Comparison of ENCODE assay signal across 1 cellular context in the genomic region with DNA sequence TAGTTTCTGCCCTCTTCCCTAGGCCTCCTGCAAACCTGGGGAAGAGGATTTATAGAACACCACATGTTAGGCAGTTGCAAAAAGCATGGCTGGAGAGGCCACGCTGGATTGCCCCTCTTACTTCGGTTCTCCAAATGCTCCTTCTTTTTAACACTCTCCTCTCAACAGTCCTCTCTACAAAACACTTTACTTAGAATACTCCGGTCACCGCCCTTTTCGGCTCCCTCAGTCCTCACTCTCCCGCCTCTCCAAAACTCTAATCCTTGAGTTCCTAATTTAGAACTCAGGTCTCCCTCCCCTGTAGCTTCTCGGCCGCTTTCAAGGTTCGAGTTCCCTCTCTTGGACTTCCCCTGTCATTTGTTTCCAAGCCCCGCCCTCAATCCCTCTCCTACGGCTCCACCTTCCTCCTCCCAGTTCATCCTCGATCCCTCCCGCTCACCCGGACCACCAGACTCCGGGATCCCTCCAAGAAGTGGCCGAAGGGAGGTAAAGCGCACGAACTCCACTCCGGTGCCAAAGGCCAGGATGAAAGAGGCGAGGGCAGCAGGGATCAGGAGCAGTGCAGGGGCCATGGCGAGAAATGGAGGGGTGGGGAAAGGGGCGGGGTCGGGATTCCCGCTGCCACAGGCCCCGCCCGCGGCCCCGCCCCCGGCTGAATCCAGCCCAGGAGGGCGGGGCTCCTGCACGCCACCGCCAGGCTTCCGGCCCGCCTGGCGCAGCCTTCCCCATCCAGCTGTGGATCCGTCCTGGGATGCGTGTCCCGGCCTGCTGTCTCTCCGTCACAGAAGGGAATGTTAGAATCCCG.
TF ChIP-seq lines count a peak whose summit lies in the region.

A gene with protein sequence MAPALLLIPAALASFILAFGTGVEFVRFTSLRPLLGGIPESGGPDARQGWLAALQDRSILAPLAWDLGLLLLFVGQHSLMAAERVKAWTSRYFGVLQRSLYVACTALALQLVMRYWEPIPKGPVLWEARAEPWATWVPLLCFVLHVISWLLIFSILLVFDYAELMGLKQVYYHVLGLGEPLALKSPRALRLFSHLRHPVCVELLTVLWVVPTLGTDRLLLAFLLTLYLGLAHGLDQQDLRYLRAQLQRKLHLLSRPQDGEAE (minus strand): TSS at position 582 of the 805 bp plus-strand sequence. CDS start 10 bp downstream, at position 572.

TF ChIP-seq in HepG2, 621 proteins besides CTCF, POLR2A, EP300 and RAD21 (continued from another document and continues in another):
- TF ChIP-seq RFX3 (CRISPR knock-in tag; IDR thresholded peaks at IDR 0.05) (no peak), TRIM24 (CRISPR knock-in tag; IDR thresholded peaks at IDR 0.05) (no peak), NCOR1 (IDR thresholded peaks at IDR 0.05; ENCODE audit: borderline replicate concordance, low read length) (no peak), ZNF816 (CRISPR knock-in tag; IDR thresholded peaks at IDR 0.05; ENCODE audit: borderline replicate concordance) (no peak), PCBP1 (IDR thresholded peaks at IDR 0.05; ENCODE audit: borderline replicate concordance, low read depth, low read length) (no peak), IRX3 (CRISPR knock-in tag; IDR thresholded peaks at IDR 0.05; ENCODE audit: borderline replicate concordance, low read depth) (no peak), HOXA5 (CRISPR knock-in tag; IDR thresholded peaks at IDR 0.05) (peak; percentile 55; the same call in 1 of the 2 replicates), HNRNPLL (IDR thresholded peaks at IDR 0.05; ENCODE audit: low read depth, low read length, poor library complexity, severe bottlenecking) (peak; percentile 75), ZNF10 (CRISPR knock-in tag; IDR thresholded peaks at IDR 0.05; ENCODE audit: borderline replicate concordance, low read depth) (no peak), KMT2B (CRISPR knock-in tag; IDR thresholded peaks at IDR 0.05) (no peak; the same call in 1 of the 2 replicates), ZNF512 (CRISPR knock-in tag; IDR thresholded peaks at IDR 0.05) (no peak), GABPA (IDR thresholded peaks at IDR 0.05; ENCODE audit: low read depth, low read length) (peak; percentile 60), GABPA (CRISPR knock-in tag; IDR thresholded peaks at IDR 0.05; ENCODE audit: low read depth) (peak; percentile 75), PHF20 (CRISPR knock-in tag; IDR thresholded peaks at IDR 0.05) (peak; percentile 43; the same call in 1 of the 2 replicates), AGO2 (optimal IDR thresholded peaks at IDR 0.05; ENCODE audit: low read depth, low read length) (peak; percentile 23), NR2F6 (IDR thresholded peaks at IDR 0.05) (no peak), NR2F6 (CRISPR knock-in tag; IDR thresholded peaks at IDR 0.05) (peak; percentile 48; the same call in 1 of the 2 replicates), ZBED4 (CRISPR knock-in tag; IDR thresholded peaks at IDR 0.05; ENCODE audit: borderline replicate concordance) (no peak; the same call in 1 of the 2 replicates), XRCC5 (optimal IDR thresholded peaks at IDR 0.05; ENCODE audit: low read length) (peak; percentile 59), ZNF761 (CRISPR knock-in tag; conservative IDR thresholded peaks at IDR 0.05) (no peak; the same call in 1 of the 2 replicates), PRDM15 (CRISPR knock-in tag; IDR thresholded peaks at IDR 0.05) (0 out of 2 replicates have a peak, but pooled peaks have one; percentile 60), TMF1 (CRISPR knock-in tag; IDR thresholded peaks at IDR 0.05; ENCODE audit: low read depth) (no peak), MLX (CRISPR knock-in tag; IDR thresholded peaks at IDR 0.05) (no peak), MTA3 (CRISPR knock-in tag; IDR thresholded peaks at IDR 0.05) (no peak), KDM5A (IDR thresholded peaks at IDR 0.05; ENCODE audit: borderline replicate concordance, low read length) (peak; percentile 83; the same call in 1 of the 2 replicates), ZNF260 (CRISPR knock-in tag; IDR thresholded peaks at IDR 0.05; ENCODE audit: borderline replicate concordance, low read depth) (no peak), LCORL (IDR thresholded peaks at IDR 0.05) (no peak), LCORL (CRISPR knock-in tag; IDR thresholded peaks at IDR 0.05) (peak; percentile 53; the same call in 1 of the 2 replicates), ZBTB46 (CRISPR knock-in tag; IDR thresholded peaks at IDR 0.05; ENCODE audit: borderline replicate concordance) (no peak), ZFP36L1 (CRISPR knock-in tag; IDR thresholded peaks at IDR 0.05) (no peak; the same call in 1 of the 2 replicates), ZNF335 (CRISPR knock-in tag; IDR thresholded peaks at IDR 0.05) (peak; percentile 64; the same call in 1 of the 2 replicates), TEAD3 (CRISPR knock-in tag; optimal IDR thresholded peaks at IDR 0.05; ENCODE audit: borderline replicate concordance) (peak; percentile 58), ZNF296 (CRISPR knock-in tag; conservative IDR thresholded peaks at IDR 0.05) (no peak), HIVEP1 (CRISPR knock-in tag; IDR thresholded peaks at IDR 0.05) (0 out of 2 replicates have a peak, but pooled peaks have one; percentile 61), ZNF678 (CRISPR knock-in tag; IDR thresholded peaks at IDR 0.05) (no peak), ZNF607 (CRISPR knock-in tag; IDR thresholded peaks at IDR 0.05; ENCODE audit: borderline replicate concordance) (no peak; the same call in 1 of the 2 replicates), ZNF333 (CRISPR knock-in tag; IDR thresholded peaks at IDR 0.05; ENCODE audit: borderline replicate concordance) (no peak), GFI1 (CRISPR knock-in tag; IDR thresholded peaks at IDR 0.05; ENCODE audit: borderline replicate concordance) (no peak)
- TF ChIP-seq, protein P1, sequence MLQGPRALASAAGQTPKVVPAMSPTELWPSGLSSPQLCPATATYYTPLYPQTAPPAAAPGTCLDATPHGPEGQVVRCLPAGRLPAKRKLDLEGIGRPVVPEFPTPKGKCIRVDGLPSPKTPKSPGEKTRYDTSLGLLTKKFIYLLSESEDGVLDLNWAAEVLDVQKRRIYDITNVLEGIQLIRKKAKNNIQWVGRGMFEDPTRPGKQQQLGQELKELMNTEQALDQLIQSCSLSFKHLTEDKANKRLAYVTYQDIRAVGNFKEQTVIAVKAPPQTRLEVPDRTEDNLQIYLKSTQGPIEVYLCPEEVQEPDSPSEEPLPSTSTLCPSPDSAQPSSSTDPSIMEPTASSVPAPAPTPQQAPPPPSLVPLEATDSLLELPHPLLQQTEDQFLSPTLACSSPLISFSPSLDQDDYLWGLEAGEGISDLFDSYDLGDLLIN (CRISPR knock-in tag; IDR thresholded peaks at IDR 0.05; ENCODE audit: borderline replicate concordance), result no peak
- TF ChIP-seq, protein P2, sequence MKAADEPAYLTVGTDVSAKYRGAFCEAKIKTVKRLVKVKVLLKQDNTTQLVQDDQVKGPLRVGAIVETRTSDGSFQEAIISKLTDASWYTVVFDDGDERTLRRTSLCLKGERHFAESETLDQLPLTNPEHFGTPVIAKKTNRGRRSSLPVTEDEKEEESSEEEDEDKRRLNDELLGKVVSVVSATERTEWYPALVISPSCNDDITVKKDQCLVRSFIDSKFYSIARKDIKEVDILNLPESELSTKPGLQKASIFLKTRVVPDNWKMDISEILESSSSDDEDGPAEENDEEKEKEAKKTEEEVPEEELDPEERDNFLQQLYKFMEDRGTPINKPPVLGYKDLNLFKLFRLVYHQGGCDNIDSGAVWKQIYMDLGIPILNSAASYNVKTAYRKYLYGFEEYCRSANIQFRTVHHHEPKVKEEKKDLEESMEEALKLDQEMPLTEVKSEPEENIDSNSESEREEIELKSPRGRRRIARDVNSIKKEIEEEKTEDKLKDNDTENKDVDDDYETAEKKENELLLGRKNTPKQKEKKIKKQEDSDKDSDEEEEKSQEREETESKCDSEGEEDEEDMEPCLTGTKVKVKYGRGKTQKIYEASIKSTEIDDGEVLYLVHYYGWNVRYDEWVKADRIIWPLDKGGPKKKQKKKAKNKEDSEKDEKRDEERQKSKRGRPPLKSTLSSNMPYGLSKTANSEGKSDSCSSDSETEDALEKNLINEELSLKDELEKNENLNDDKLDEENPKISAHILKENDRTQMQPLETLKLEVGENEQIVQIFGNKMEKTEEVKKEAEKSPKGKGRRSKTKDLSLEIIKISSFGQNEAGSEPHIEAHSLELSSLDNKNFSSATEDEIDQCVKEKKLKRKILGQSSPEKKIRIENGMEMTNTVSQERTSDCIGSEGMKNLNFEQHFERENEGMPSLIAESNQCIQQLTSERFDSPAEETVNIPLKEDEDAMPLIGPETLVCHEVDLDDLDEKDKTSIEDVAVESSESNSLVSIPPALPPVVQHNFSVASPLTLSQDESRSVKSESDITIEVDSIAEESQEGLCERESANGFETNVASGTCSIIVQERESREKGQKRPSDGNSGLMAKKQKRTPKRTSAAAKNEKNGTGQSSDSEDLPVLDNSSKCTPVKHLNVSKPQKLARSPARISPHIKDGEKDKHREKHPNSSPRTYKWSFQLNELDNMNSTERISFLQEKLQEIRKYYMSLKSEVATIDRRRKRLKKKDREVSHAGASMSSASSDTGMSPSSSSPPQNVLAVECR (CRISPR knock-in tag; IDR thresholded peaks at IDR 0.05; ENCODE audit: borderline replicate concordance), result peak; percentile 79
